23 cellular contexts compared by ENCODE assay signal in the genomic region with DNA sequence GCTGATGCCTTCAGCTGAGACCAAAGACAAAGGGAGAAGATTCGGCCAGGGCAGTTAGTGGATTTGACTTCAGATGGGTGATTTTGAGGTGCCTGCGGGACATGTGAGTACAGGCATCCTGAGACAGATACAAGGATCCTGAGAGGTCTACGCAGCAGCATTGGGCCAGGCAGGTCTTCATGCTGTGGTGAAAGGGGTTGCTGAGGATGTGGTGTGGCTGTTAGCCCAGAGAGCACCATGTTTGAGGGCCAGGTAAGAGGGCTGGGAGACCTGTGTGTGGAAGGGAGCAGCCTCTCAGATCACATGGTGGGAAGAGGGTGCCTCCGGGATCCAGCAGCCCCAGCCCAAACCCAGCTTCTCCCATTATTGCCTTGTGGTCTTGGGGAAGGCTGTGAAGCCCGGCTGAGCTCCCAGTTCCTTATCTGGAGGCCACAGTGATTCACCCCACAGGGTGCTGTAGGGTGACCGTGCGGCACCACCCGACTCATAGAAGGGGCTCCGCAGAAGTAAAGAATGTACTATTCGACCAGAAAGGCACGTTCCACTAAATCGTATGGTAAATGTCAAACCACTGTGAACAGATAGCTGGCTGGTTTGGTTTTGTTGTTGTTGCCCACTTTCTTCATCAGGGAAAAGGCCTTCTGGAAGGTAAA. TPM values are rescaled to one million over a fixed set of nuclear protein-coding genes. Genes with fewer than 3 reads are reported as not detected.
DNase-seq lines count a peak whose midpoint lies in the region; ATAC-seq, FAIRE-seq and TF ChIP-seq lines count a peak whose summit lies in the region.
"Had no signal": no experiment of that assay in that cellular context is flagged by ENCODE, and none has a peak within 500 bp of the region (broad histone marks: within the 10 kb centered on the region; RNA-seq: fewer than 3 reads in every experiment).

No MANE protein-coding gene starts in this region.

- H3K9ac ChIP-seq in GM12878 (ENCODE audit: control insufficient read depth, insufficient read depth, low read length): no peak overlapping the region
- H3K9ac ChIP-seq: SK-N-SH had no signal

- no TSS peak for BruUV-seq in GM12878 (replicated peaks; lab: Mats Ljungman, UMichigan)

- H3K9me3 Mint-ChIP-seq in naive B cell: no peaks in the 10 kb centered on the region
- H3K9me3 Mint-ChIP-seq: activated B cell treated with CpG ODN at 0.5 μM for 24 hours; brain; GM23338; naive thymus-derived CD8-positive, alpha-beta T cell had no signal

- RAD21 ChIA-PET in GM12878 (lab: Charles Lee; ENCODE audit: unreplicated experiment): no interaction called here

- no peak overlapping the region for H3K4me3 Mint-ChIP-seq in naive B cell
- H3K4me3 Mint-ChIP-seq: activated B cell treated with CpG ODN at 0.5 μM for 24 hours, brain, GM23338 had no signal

- no peaks in the 10 kb centered on the region for H3K27me3 ChIP-seq in GM12878 (replicated peaks in 1 of 2; ENCODE audit: control insufficient read depth in 2 of 2, insufficient read depth in 2 of 2, low read length in 1 of 2)
- H3K27me3 ChIP-seq: colonic mucosa, sigmoid colon had no signal

- H3K4me2 ChIP-seq in GM12878 (ENCODE audit: control insufficient read depth, insufficient read depth): no peak overlapping the region
- H3K4me2 ChIP-seq: GM23338, SK-N-SH had no signal

- FAIRE-seq in GM12878 (lab: Jason Lieb, UNC): no peak

- in situ Hi-C loops in ACHN (cut with HindIII; ENCODE audit: low pct_ligation_motif_present, low pct_unique_long_range_greater_than_20kb, low sequenced_read_pairs) (no loop called here), GM12878 (cut with MboI) (no loop called here)

- POLR2A ChIA-PET in GM12878 (lab: Charles Lee): interaction anchor here (0.5 to 1.2 kb wide), 2 partner anchors 29 to 51 kb away, joined by 3 read pairs; no protein-coding TSS in a partner anchor

- no peak overlapping the region for H3K4me3 ChIP-seq in GM12878
- H3K4me3 ChIP-seq: colonic mucosa, GM23338, sigmoid colon had no signal

- no peaks in the 10 kb centered on the region; the same call in 1 of the 3 replicates for H3K9me3 ChIP-seq in GM12878 (replicated peaks; ENCODE audit: control insufficient read depth, insufficient read depth, low read length)
- H3K9me3 ChIP-seq: colonic mucosa, sigmoid colon, SK-N-SH had no signal

- H3K36me3 ChIP-seq in GM12878 (ENCODE audit: control insufficient read depth in 2 of 2, insufficient read depth in 2 of 2, low read length in 1 of 2): peaks cover 26 to 30% of the 10 kb centered on the region in 2 experiments

- peaks cover 9 to 11% of the 10 kb centered on the region in 2 donors for H3K36me3 Mint-ChIP-seq in naive B cell

- intact Hi-C loops in GM12878 (cut with micrococcal nuclease; ENCODE audit: unreplicated experiment): no loop called here

- SMC1A ChIA-PET in GM12878 (lab: Charles Lee; ENCODE audit: uncharacterized antibody, unreplicated experiment): interaction anchor here (1.0 kb wide), 1 partner anchor 30 kb away, joined by 3 read pairs; no protein-coding TSS in a partner anchor

- DNase-seq in ACHN (peak; percentile 28), CD1c-positive myeloid dendritic cell (ENCODE audit: extremely low spot score) (peak; percentile 5), GM12878 (ENCODE audit: low read depth, low spot score) (no peak), naive B cell (no peak), omental fat pad (ENCODE audit: low spot score) (no peak)
- DNase-seq: activated B cell treated with CpG ODN at 0.5 μM for 24 hours; activated naive CD4-positive, alpha-beta T cell treated with anti-CD3 and anti-CD28 coated beads, Interleukin-2, amount 50 U/mL, for 16 hours; activated T-cell treated with anti-CD3 and anti-CD28 coated beads, Interleukin-2, amount 50 U/mL, for 1 hour; colonic mucosa; DMS79 treated with DMSO at 0.1 percent for 48 hours; Kasumi-1; left cardiac atrium; naive thymus-derived CD8-positive, alpha-beta T cell; NCI-H187; NCI-H2227 treated with DMSO at 0.1 percent for 48 hours; RPMI8226; sigmoid colon; SK-N-SH; T-helper 9 cell had no signal

- TF ChIP-seq EP300 in GM12878 (IDR thresholded peaks at IDR 0.05; ENCODE audit: borderline replicate concordance in 1 of 2, control insufficient read depth in 1 of 2, low read depth in 2 of 2, low read length in 2 of 2): no peak

- TF ChIP-seq POLR2A in GM12878 (IDR thresholded peaks at IDR 0.05; ENCODE audit: low read depth, low read length): no peak

- no peak overlapping the region for H2AFZ ChIP-seq in GM12878 (ENCODE audit: control insufficient read depth, low read depth, low read length)
- H2AFZ ChIP-seq: GM23338 had no signal

- peaks cover 17% of the 10 kb centered on the region for H3K4me1 ChIP-seq in GM12878 (ENCODE audit: control insufficient read depth, insufficient read depth, low read length)
- H3K4me1 ChIP-seq: colonic mucosa, sigmoid colon had no signal

- H3K27me3 Mint-ChIP-seq in naive B cell: no peaks in the 10 kb centered on the region
- H3K27me3 Mint-ChIP-seq: activated B cell treated with CpG ODN at 0.5 μM for 24 hours; naive thymus-derived CD8-positive, alpha-beta T cell had no signal

- peak overlapping the region in 4 of 6 donors; percentile 14 to 78 (median 50) for H3K27ac Mint-ChIP-seq in naive B cell
- H3K27ac Mint-ChIP-seq: activated B cell treated with CpG ODN at 0.5 μM for 24 hours, GM23338 had no signal

- ATAC-seq in GM12878 (no peak), naive B cell (ENCODE audit: low read depth in 2 of 2) (no peak), omental fat pad (ENCODE audit: low FRiP score) (no peak), HG02870 (IDR thresholded peaks at IDR 0.05; ENCODE audit: unreplicated experiment) (no peak), GM21447 (IDR thresholded peaks at IDR 0.05; ENCODE audit: unreplicated experiment) (no peak)
- ATAC-seq: GM23338; left cardiac atrium; naive thymus-derived CD8-positive, alpha-beta T cell had no signal

- H3K4me1 Mint-ChIP-seq in naive B cell: peaks cover 20 to 26% (median 22%) of the 10 kb centered on the region in 3 donors
- H3K4me1 Mint-ChIP-seq: brain had no signal

- no peak for TF ChIP-seq CTCF in GM12878 (IDR thresholded peaks at IDR 0.05 in 2 of 3, conservative IDR thresholded peaks at IDR 0.05 in 1 of 3; ENCODE audit: control insufficient read depth in 2 of 3, extremely low read depth in 1 of 3, insufficient read depth in 1 of 3, low read depth in 3 of 3, low read length in 3 of 3)
- TF ChIP-seq CTCF in omental fat pad (IDR thresholded peaks at IDR 0.05): no peak

- TF ChIP-seq RAD21 in GM12878 (IDR thresholded peaks at IDR 0.05; ENCODE audit: insufficient read depth, low read depth, low read length): no peak

- WGBS in GM12878 (ENCODE audit: insufficient coverage, insufficient replicate concordance, low lambda C conversion rate, missing lambda C conversion rate): 84% methylated on average over 12 of the region's 12 CpGs

- no peaks in the 10 kb centered on the region for H4K20me1 ChIP-seq in GM12878 (ENCODE audit: control insufficient read depth, insufficient read depth)

- no peaks in the 10 kb centered on the region; the same call in 1 of the 2 replicates for H3K79me2 ChIP-seq in GM12878 (ENCODE audit: control insufficient read depth, insufficient read depth, low read length)

- CTCF ChIA-PET in GM12878 (lab: Yijun Ruan, JAX): no interaction called here

- H3K27ac ChIP-seq in GM12878 (ENCODE audit: control insufficient read depth, insufficient read depth): peak overlapping the region; percentile 14; the same call in 1 of the 2 replicates
- H3K27ac ChIP-seq: colonic mucosa, sigmoid colon had no signal

TF ChIP-seq in GM12878, 131 proteins besides CTCF, POLR2A, EP300 and RAD21 (continues in another document):
- no peak for TF ChIP-seq NR2C1 (IDR thresholded peaks at IDR 0.05)

RNA-seq across cellular contexts. Expression of gene TADA2B, which starts 27.7 kb away (rescaled TPM):
- 9.2 and 10.5 TPM in 2 replicates for total RNA-seq in GM12878 (2013; cell fraction: nucleolus; rRNA removed)
- total RNA-seq in GM12878 (2014; rRNA removed) (8.9 and 9.0 TPM in 2 replicates), GM12878 (2014; rRNA removed; fragmentation: Illumina TruSeq; extraction: Trizol) (6.7 and 6.9 TPM in 2 replicates), GM12878 (2021) (12.0 TPM in 2 replicates), omental fat pad (10 to 100 TPM; 12.2 to 20.5 (median 16.5) TPM)
- polyA plus RNA-seq in GM12878 (2011; ENCODE audit: low read depth): 5.4 TPM
- polyA plus RNA-seq in GM12878 (2011; rRNA removed) (3.7 and 4.3 TPM in 2 replicates), GM12878 (2014; fragmentation: Illumina TruSeq; extraction: Trizol) (6.6 and 7.2 TPM in 2 replicates), GM12878 (2014; fragmentation: Nextera tagmentation; extraction: Ambion mirVana) (1 to 10 TPM in 1 of 2 experiments, under 1 TPM in 1; 0.66 to 1.2 TPM), GM12878 (2014; rRNA removed) (7.7 and 7.9 TPM in 2 replicates), GM12878 (2016; fragmentation: Nextera tagmentation; extraction: Ambion mirVana) (1 to 10 TPM; 1.1 to 1.3 TPM), naive B cell (ENCODE audit: low read depth in 6 of 6) (1 to 10 TPM; 4.2 to 6.3 (median 5.1) TPM)
- 5.5 and 6.6 TPM in 2 replicates for polyA plus RNA-seq in GM12878 (2011; cell fraction: cytosol; rRNA removed)
- 9.5 and 13.3 TPM in 2 replicates for polyA plus RNA-seq in GM12878 (2011; cell fraction: nucleus; rRNA removed)
- 6.8 and 9.0 TPM in 2 replicates for polyA plus RNA-seq in GM12878 (2012)
- 4.1 and 7.7 TPM in 2 replicates for polyA minus RNA-seq in GM12878 (2011; rRNA and poly(A)+ RNA removed)
- polyA minus RNA-seq in GM12878 (2011; cell fraction: cytosol; rRNA and poly(A)+ RNA removed): 5.0 and 5.9 TPM in 2 replicates
- 4.4 and 8.4 TPM in 2 replicates for polyA minus RNA-seq in GM12878 (2011; cell fraction: nucleus; rRNA and poly(A)+ RNA removed)

RNA-seq across cellular contexts. Expression of gene GRPEL1, which starts 52.4 kb away (rescaled TPM):
- total RNA-seq in GM12878 (2013; cell fraction: nucleolus; rRNA removed): 32.9 and 36.4 TPM in 2 replicates
- total RNA-seq in GM12878 (2014; rRNA removed) (30.8 and 43.6 TPM in 2 replicates), GM12878 (2014; rRNA removed; fragmentation: Illumina TruSeq; extraction: Trizol) (54.7 and 62.7 TPM in 2 replicates), GM12878 (2021) (44.1 and 48.8 TPM in 2 replicates), omental fat pad (10 to 100 TPM; 25.4 to 62.1 (median 33.8) TPM)
- 22.3 TPM for polyA plus RNA-seq in GM12878 (2011; ENCODE audit: low read depth)
- polyA plus RNA-seq in GM12878 (2011; rRNA removed) (53.4 and 67.2 TPM in 2 replicates), GM12878 (2014; fragmentation: Illumina TruSeq; extraction: Trizol) (59.2 and 72.5 TPM in 2 replicates), GM12878 (2014; fragmentation: Nextera tagmentation; extraction: Ambion mirVana) (100 to 1,000 TPM; 103 to 119 TPM), GM12878 (2014; rRNA removed) (40.7 and 42.6 TPM in 2 replicates), GM12878 (2016; fragmentation: Nextera tagmentation; extraction: Ambion mirVana) (10 to 100 TPM; 80.1 to 82.8 TPM), naive B cell (ENCODE audit: low read depth in 6 of 6) (10 to 100 TPM; 29.8 to 36.1 (median 32.2) TPM)
- polyA plus RNA-seq in GM12878 (2011; cell fraction: cytosol; rRNA removed): 32.1 and 35.7 TPM in 2 replicates
- polyA plus RNA-seq in GM12878 (2011; cell fraction: nucleus; rRNA removed): 28.7 and 29.2 TPM in 2 replicates
- 26.4 and 30.6 TPM in 2 replicates for polyA plus RNA-seq in GM12878 (2012)
- 33.1 and 35.9 TPM in 2 replicates for polyA minus RNA-seq in GM12878 (2011; rRNA and poly(A)+ RNA removed)
- polyA minus RNA-seq in GM12878 (2011; cell fraction: cytosol; rRNA and poly(A)+ RNA removed): 8.5 and 9.4 TPM in 2 replicates
- polyA minus RNA-seq in GM12878 (2011; cell fraction: nucleus; rRNA and poly(A)+ RNA removed): 22.7 and 31.9 TPM in 2 replicates

Comparison
In these comparisons a context has a peak if more than half of its experiments do, and no peak if none do; other contexts are left out.
1. DNase-seq: peak in ACHN (single experiment) and CD1c-positive myeloid dendritic cell (single experiment); none in GM12878 (single experiment), naive B cell (single experiment) and omental fat pad (single experiment).